13 cellular contexts compared by ENCODE assay signal in genomic region chr1:195740862-195741261, GRCh38.
"Had no signal": no experiment of that assay in that cellular context is flagged by ENCODE, and none has a peak within 500 bp of the region (broad histone marks: within the 10 kb centered on the region; RNA-seq: fewer than 3 reads in every experiment).

No MANE protein-coding gene starts in this region.

- H3K9me3 ChIP-seq: tibial nerve had no signal

- ATAC-seq: left lung; natural killer cell treated with Interleukin-12 subunit alpha and Interleukin-12 subunit beta and Interleukin-15 and Interleukin-18, amount 100 ng/mL, for 72 hours; stimulated activated memory B cell treated with anti-CD40 and anti-IgM and Interleukin-4, amounts not matched to agents 10 μg/mL and 1 μg/mL and 100 μg/mL, for 72 hours had no signal

- H3K27ac Mint-ChIP-seq: activated naive CD8-positive, alpha-beta T cell treated with anti-CD3 and anti-CD28 coated beads, Interleukin-2, amount 10 ng/mL, durations not matched to agents 7 days and 5 days; activated T-helper 1 cell treated with anti-CD3 and anti-CD28 coated beads, Interleukin-12 subunit alpha, Interleukin-12 subunit beta, Interleukin-2, Interleukin-4 antibody, amounts not matched to agents 30 ng/mL and 10 ng/mL and 1 ng/mL, durations not matched to agents 14 hours and 24 hours and 36 hours; endodermal cell; memory B cell; natural killer cell treated with Interleukin-12 subunit alpha and Interleukin-12 subunit beta and Interleukin-15 and Interleukin-18, amount 100 ng/mL, for 72 hours; stimulated activated memory B cell treated with anti-CD40 and anti-IgM and Interleukin-4, amounts not matched to agents 10 μg/mL and 1 μg/mL and 100 μg/mL, for 72 hours had no signal

- H3K27ac ChIP-seq: hepatocyte, left lung, tibial nerve had no signal

- H3K4me2 ChIP-seq: hepatocyte had no signal

- H3K79me2 ChIP-seq: hepatocyte had no signal

- H3K4me3 ChIP-seq: hepatocyte, left lung, tibial nerve had no signal

- H3K4me3 Mint-ChIP-seq: activated naive CD8-positive, alpha-beta T cell treated with anti-CD3 and anti-CD28 coated beads, Interleukin-2, amount 10 ng/mL, durations not matched to agents 7 days and 5 days; activated T-helper 1 cell treated with anti-CD3 and anti-CD28 coated beads, Interleukin-12 subunit alpha, Interleukin-12 subunit beta, Interleukin-2, Interleukin-4 antibody, amounts not matched to agents 30 ng/mL and 10 ng/mL and 1 ng/mL, durations not matched to agents 14 hours and 24 hours and 36 hours; endodermal cell; memory B cell; natural killer cell treated with Interleukin-12 subunit alpha and Interleukin-12 subunit beta and Interleukin-15 and Interleukin-18, amount 100 ng/mL, for 72 hours; stimulated activated memory B cell treated with anti-CD40 and anti-IgM and Interleukin-4, amounts not matched to agents 10 μg/mL and 1 μg/mL and 100 μg/mL, for 72 hours had no signal

- H3K4me1 ChIP-seq: left lung, tibial nerve had no signal

- H3K9me3 Mint-ChIP-seq: activated T-helper 1 cell treated with anti-CD3 and anti-CD28 coated beads, Interleukin-12 subunit alpha, Interleukin-12 subunit beta, Interleukin-2, Interleukin-4 antibody, amounts not matched to agents 30 ng/mL and 10 ng/mL and 1 ng/mL, durations not matched to agents 14 hours and 24 hours and 36 hours; endodermal cell had no signal

- H2AFZ ChIP-seq: hepatocyte had no signal

- H3K27me3 ChIP-seq: hepatocyte, left lung, tibial nerve had no signal

- DNase-seq: activated naive CD4-positive, alpha-beta T cell; activated naive CD8-positive, alpha-beta T cell treated with anti-CD3 and anti-CD28 coated beads, Interleukin-2, amount 10 ng/mL, durations not matched to agents 7 days and 5 days; aorta; endodermal cell; kidney; left lung had no signal

- H3K4me1 Mint-ChIP-seq: activated naive CD8-positive, alpha-beta T cell treated with anti-CD3 and anti-CD28 coated beads, Interleukin-2, amount 10 ng/mL, durations not matched to agents 7 days and 5 days; memory B cell; stimulated activated memory B cell treated with anti-CD40 and anti-IgM and Interleukin-4, amounts not matched to agents 10 μg/mL and 1 μg/mL and 100 μg/mL, for 72 hours had no signal

- H3K36me3 ChIP-seq: left lung, tibial nerve had no signal

- H3K27me3 Mint-ChIP-seq: activated naive CD8-positive, alpha-beta T cell treated with anti-CD3 and anti-CD28 coated beads, Interleukin-2, amount 10 ng/mL, durations not matched to agents 7 days and 5 days; memory B cell; natural killer cell treated with Interleukin-12 subunit alpha and Interleukin-12 subunit beta and Interleukin-15 and Interleukin-18, amount 100 ng/mL, for 72 hours; stimulated activated memory B cell treated with anti-CD40 and anti-IgM and Interleukin-4, amounts not matched to agents 10 μg/mL and 1 μg/mL and 100 μg/mL, for 72 hours had no signal

- FAIRE-seq: bronchial epithelial cell, kidney had no signal

- H3K36me3 Mint-ChIP-seq: activated naive CD8-positive, alpha-beta T cell treated with anti-CD3 and anti-CD28 coated beads, Interleukin-2, amount 10 ng/mL, durations not matched to agents 7 days and 5 days; memory B cell; stimulated activated memory B cell treated with anti-CD40 and anti-IgM and Interleukin-4, amounts not matched to agents 10 μg/mL and 1 μg/mL and 100 μg/mL, for 72 hours had no signal
